Comparison of ENCODE assay signal across 8 cellular contexts in genomic region chr3:101725890-101726275, GRCh38. TPM values are rescaled to one million over a fixed set of nuclear protein-coding genes. Genes with fewer than 3 reads are reported as not detected.
DNase-seq lines count a peak whose midpoint lies in the region; ATAC-seq and TF ChIP-seq lines count a peak whose summit lies in the region.

No MANE protein-coding gene starts in this region.

- H2BK15ac ChIP-seq in mesendoderm (replicated peaks; ENCODE audit: low read depth): no peak overlapping the region

- no peaks in the 10 kb centered on the region for H3K9me3 Mint-ChIP-seq in IgD-negative memory B cell
- no peaks in the 10 kb centered on the region for H3K9me3 Mint-ChIP-seq in naive B cell

- DNase-seq in AG10803 (ENCODE audit: low read depth): no peak
- no peak for DNase-seq in caudate nucleus (lab: John Stamatoyannopoulos, UW)
- DNase-seq in naive B cell: no peak
- no peak for DNase-seq in NCI-H748 treated with DMSO at 0.1 percent for 48 hours (lab: John Stamatoyannopoulos, UW)
- DNase-seq in activated CD4-positive, CD25-positive, alpha-beta regulatory T cell treated with anti-CD3 and anti-CD28 coated beads, Interleukin-2, amount 50 U/mL, for 72 hours: no peak
- no peak for DNase-seq in mesendoderm

- no peaks in the 10 kb centered on the region for H3K27me3 ChIP-seq in mesendoderm (ENCODE audit: insufficient read depth, low read length, poor library complexity)

- no peak overlapping the region for H2BK5ac ChIP-seq in mesendoderm (ENCODE audit: low read length)

- no peaks in the 10 kb centered on the region for H3K36me3 ChIP-seq in mesendoderm (ENCODE audit: control insufficient read depth, insufficient read depth, low read length)

- H3K36me3 Mint-ChIP-seq in IgD-negative memory B cell: peaks cover 3% of the 10 kb centered on the region
- no peaks in the 10 kb centered on the region for H3K36me3 Mint-ChIP-seq in naive B cell

- TF ChIP-seq CTCF in AG10803 (conservative IDR thresholded peaks at IDR 0.05; ENCODE audit: low read length): no peak

- no peaks in the 10 kb centered on the region for H3K27me3 Mint-ChIP-seq in IgD-negative memory B cell
- no peaks in the 10 kb centered on the region for H3K27me3 Mint-ChIP-seq in naive B cell

- no peak overlapping the region for H3K56ac ChIP-seq in mesendoderm (ENCODE audit: low read length)

- H3K9ac ChIP-seq in mesendoderm (ENCODE audit: low read length): no peak overlapping the region

- H4K5ac ChIP-seq in mesendoderm (ENCODE audit: low read length): no peak overlapping the region

- no peak overlapping the region for H2BK120ac ChIP-seq in mesendoderm (ENCODE audit: low read depth, low read length)

- no peak overlapping the region for H3K23ac ChIP-seq in mesendoderm (ENCODE audit: low read length)

- no peak for ATAC-seq in naive B cell (ENCODE audit: low read depth in 2 of 2)
- no peak for ATAC-seq in GM19351 (IDR thresholded peaks at IDR 0.05; ENCODE audit: unreplicated experiment)

- no CpG with 5 or more reads among the region's 3 CpGs for WGBS in mesendoderm (ENCODE audit: extremely low coverage, insufficient coverage, low lambda C conversion rate)

- H3K4me2 ChIP-seq in mesendoderm (ENCODE audit: low read length): no peak overlapping the region

- no peak overlapping the region for H3K4ac ChIP-seq in mesendoderm (ENCODE audit: low read depth, low read length)

- no peaks in the 10 kb centered on the region for H3K79me1 ChIP-seq in mesendoderm (ENCODE audit: low read length)

- peak overlapping the region; percentile 93 for H3K4me3 ChIP-seq in AG10803 (ENCODE audit: low read length)
- H3K4me3 ChIP-seq in mesendoderm (ENCODE audit: low read length): no peak overlapping the region

- H3K4me1 Mint-ChIP-seq in IgD-negative memory B cell (peaks cover 27 to 33% (median 28%) of the 10 kb centered on the region in 3 donors), naive B cell (peaks cover 16 to 34% (median 29%) of the 10 kb centered on the region in 3 donors)

- peak overlapping the region; percentile 17 for H3K27ac ChIP-seq in caudate nucleus (ENCODE audit: low read depth, low read length)
- H3K27ac ChIP-seq in mesendoderm (ENCODE audit: low read depth, low read length): no peak overlapping the region

- H3K18ac ChIP-seq in mesendoderm (ENCODE audit: low read length): no peak overlapping the region

- H3K4me1 ChIP-seq in mesendoderm (ENCODE audit: control insufficient read depth, low read depth, low read length): no peaks in the 10 kb centered on the region

- peaks cover 1% of the 10 kb centered on the region for H3K79me2 ChIP-seq in mesendoderm (ENCODE audit: control insufficient read depth, insufficient read depth, low read length)

- peak overlapping the region; percentile 95 to 100 (median 98) for H3K4me3 Mint-ChIP-seq in IgD-negative memory B cell
- peak overlapping the region; percentile 91 to 99 (median 98) for H3K4me3 Mint-ChIP-seq in naive B cell

- no peak overlapping the region for H2AK5ac ChIP-seq in mesendoderm (ENCODE audit: low read length)

- H3K27ac Mint-ChIP-seq in IgD-negative memory B cell (peak overlapping the region; percentile 91 to 98 (median 98)), naive B cell (peak overlapping the region in 5 of 6 donors; percentile 91 to 96 (median 93))

- H4K8ac ChIP-seq in mesendoderm (ENCODE audit: low read depth, low read length): no peak overlapping the region

RNA-seq across cellular contexts. Expression of gene CEP97, which starts 1.5 kb away (rescaled TPM):
- polyA plus RNA-seq in IgD-negative memory B cell (6.1 TPM), naive B cell (ENCODE audit: low read depth in 6 of 6) (1 to 10 TPM; 4.1 to 5.8 (median 4.9) TPM)
- 3.4 TPM for polyA plus RNA-seq in mesendoderm (2013, experiment 1 of 2)
- 3.5 TPM for polyA plus RNA-seq in mesendoderm (2013, experiment 2 of 2)

RNA-seq across cellular contexts. Expression of gene RPL24, which starts 39.4 kb away (rescaled TPM):
- polyA plus RNA-seq in IgD-negative memory B cell (1,110 TPM), naive B cell (ENCODE audit: low read depth in 6 of 6) (1,000 to 10,000 TPM in 3 of 6 donors, 100 to 1,000 TPM in 3; 573 to 1,135 (median 1,007) TPM)
- 3,947 TPM for polyA plus RNA-seq in mesendoderm (2013, experiment 1 of 2)
- polyA plus RNA-seq in mesendoderm (2013, experiment 2 of 2): 3,947 TPM

RNA-seq across cellular contexts. Expression of gene ZBTB11, which starts 49.0 kb away (rescaled TPM):
- polyA plus RNA-seq in IgD-negative memory B cell (13.8 TPM), naive B cell (ENCODE audit: low read depth in 6 of 6) (10 to 100 TPM in 3 of 6 donors, 1 to 10 TPM in 3; 6.8 to 14.1 (median 9.7) TPM)
- 6.2 TPM for polyA plus RNA-seq in mesendoderm (2013, experiment 1 of 2)
- 5.9 TPM for polyA plus RNA-seq in mesendoderm (2013, experiment 2 of 2)

RNA-seq across cellular contexts. Expression of gene NXPE3, which starts 53.1 kb away (rescaled TPM):
- polyA plus RNA-seq in IgD-negative memory B cell (30.4 TPM), naive B cell (ENCODE audit: low read depth in 6 of 6) (10 to 100 TPM; 15.8 to 30.2 (median 21.8) TPM)
- polyA plus RNA-seq in mesendoderm (2013, experiment 1 of 2): 11.3 TPM
- 10.8 TPM for polyA plus RNA-seq in mesendoderm (2013, experiment 2 of 2)
